15 cellular contexts compared by ENCODE assay signal in the genomic region with DNA sequence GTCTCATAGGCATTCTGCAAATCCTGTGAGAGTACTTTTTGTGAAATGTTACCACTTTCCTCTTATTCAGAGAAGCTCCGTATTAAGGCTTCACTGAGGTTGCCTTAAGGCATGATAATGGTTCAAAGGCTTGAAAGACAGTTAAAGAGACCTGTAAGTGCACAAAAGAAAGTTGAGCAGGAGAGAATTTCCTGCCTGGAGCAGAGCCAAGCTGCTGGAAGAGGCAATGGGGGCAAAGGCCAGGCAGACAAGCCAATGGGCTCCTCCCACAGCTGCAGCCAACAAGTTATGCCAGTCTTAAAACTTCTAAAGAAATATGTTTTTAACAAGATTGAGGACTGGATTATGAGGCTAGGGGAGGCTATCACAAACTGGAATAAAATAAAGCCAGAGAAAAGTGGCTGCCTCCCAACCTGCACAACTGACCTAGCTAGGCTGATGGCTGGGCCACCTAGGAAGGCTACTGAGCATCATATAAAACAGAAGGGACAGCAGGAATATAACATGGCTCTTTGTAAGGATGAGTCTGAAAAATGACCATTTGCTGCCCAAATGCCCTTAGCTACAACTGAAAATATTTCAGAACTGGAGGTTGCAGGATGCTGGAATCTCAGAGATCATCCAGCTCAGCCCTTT. TPM values are rescaled to one million over a fixed set of nuclear protein-coding genes. Genes with fewer than 3 reads are reported as not detected.
DNase-seq lines count a peak whose midpoint lies in the region; ATAC-seq, FAIRE-seq and TF ChIP-seq lines count a peak whose summit lies in the region.
"Had no signal": no experiment of that assay in that cellular context is flagged by ENCODE, and none has a peak within 500 bp of the region (broad histone marks: within the 10 kb centered on the region; RNA-seq: fewer than 3 reads in every experiment).

No MANE protein-coding gene starts in this region.

- H3K27me3 ChIP-seq in MG63: no peaks in the 10 kb centered on the region
- H3K27me3 ChIP-seq in endodermal cell (ENCODE audit: control insufficient read depth, insufficient read depth, low read length, poor library complexity, severe bottlenecking): no peaks in the 10 kb centered on the region
- no peaks in the 10 kb centered on the region for H3K27me3 ChIP-seq in GM23248 (replicated peaks; ENCODE audit: insufficient read depth)

- in situ Hi-C loops in Caki2 (cut with HindIII; ENCODE audit: low pct_unique_long_range_greater_than_20kb, low sequenced_read_pairs) (no loop called here), GM23248 (cut with MboI) (no loop called here)

- H3K4me1 ChIP-seq in endodermal cell (ENCODE audit: control insufficient read depth, insufficient read depth, low read length) (no peaks in the 10 kb centered on the region), GM23248 (ENCODE audit: insufficient read depth) (peaks cover 30% of the 10 kb centered on the region)

- H3K9me3 ChIP-seq in MG63 (no peaks in the 10 kb centered on the region), endodermal cell (ENCODE audit: control insufficient read depth, low read length) (no peaks in the 10 kb centered on the region), GM23248 (ENCODE audit: low read depth) (no peaks in the 10 kb centered on the region)

- H3K9ac ChIP-seq in endodermal cell (ENCODE audit: extremely low read depth, low read length, poor library complexity, severe bottlenecking): no peak overlapping the region
- H3K9ac ChIP-seq in GM23248: no peak overlapping the region

- no peaks in the 10 kb centered on the region for H3K4me1 Mint-ChIP-seq in endodermal cell

- H3K27ac Mint-ChIP-seq in endodermal cell: no peak overlapping the region
- H3K27ac Mint-ChIP-seq: activated naive CD8-positive, alpha-beta T cell; progenitor cell of endocrine pancreas had no signal

- no peak for FAIRE-seq in urothelium cell line (lab: Jason Lieb, UNC)

- no peaks in the 10 kb centered on the region for H3K9me3 Mint-ChIP-seq in endodermal cell

- H3K4me2 ChIP-seq in GM23248 (ENCODE audit: unreplicated experiment): no peak overlapping the region

- H2AFZ ChIP-seq in GM23248: no peak overlapping the region

- peaks cover 6% of the 10 kb centered on the region for H3K27me3 Mint-ChIP-seq in endodermal cell (ENCODE audit: insufficient read depth)

- TF ChIP-seq CTCF in endodermal cell (conservative IDR thresholded peaks at IDR 0.05): no peak

- H3K36me3 ChIP-seq in MG63 (peaks cover 54% of the 10 kb centered on the region), endodermal cell (ENCODE audit: control insufficient read depth, insufficient read depth, low read length) (no peaks in the 10 kb centered on the region), GM23248 (ENCODE audit: low read depth) (no peaks in the 10 kb centered on the region)

- H3K27ac ChIP-seq in endodermal cell (ENCODE audit: low read depth, low read length): no peak overlapping the region
- H3K27ac ChIP-seq in GM23248: no peak overlapping the region

- H3K36me3 Mint-ChIP-seq in endodermal cell (ENCODE audit: low read depth): no peaks in the 10 kb centered on the region
- H3K36me3 Mint-ChIP-seq: activated naive CD8-positive, alpha-beta T cell had no signal

- no peaks in the 10 kb centered on the region for H4K20me1 ChIP-seq in GM23248 (ENCODE audit: insufficient read depth)

- WGBS in endodermal cell (ENCODE audit: insufficient coverage in 1 of 2, insufficient read length in 1 of 2), 2 experiments: 80 to 97% methylated on average over 1 of the region's 1 CpG
- 56 to 70% methylated on average over 1 of the region's 1 CpG for WGBS in GM23248 (ENCODE audit: low coverage in 1 of 2, low lambda C conversion rate in 2 of 2, missing lambda C conversion rate in 2 of 2), 2 experiments

- no peaks in the 10 kb centered on the region for H3K9me2 ChIP-seq in GM23248 (ENCODE audit: insufficient read depth)

- H3K4me3 Mint-ChIP-seq in endodermal cell: no peak overlapping the region
- H3K4me3 Mint-ChIP-seq: activated naive CD8-positive, alpha-beta T cell had no signal

- H3K79me2 ChIP-seq in GM23248 (ENCODE audit: insufficient read depth): no peaks in the 10 kb centered on the region

- H3K4me3 ChIP-seq in MG63 (peak overlapping the region; percentile 44), endodermal cell (ENCODE audit: low read length) (no peak overlapping the region), GM23248 (no peak overlapping the region)

- DNase-seq in Caki2 (ENCODE audit: low read depth) (peak; percentile 23), MG63 (peak; percentile 48), endodermal cell (peak; percentile 7), mucosa of gallbladder (ENCODE audit: low spot score) (peak; percentile 81), GM23248 (no peak), urothelium cell line (ENCODE audit: low spot score) (no peak), Right ventricle myocardium superior (no peak)
- DNase-seq: activated CD4-positive, CD25-positive, alpha-beta regulatory T cell; activated CD8-positive, alpha-beta memory T cell treated with anti-CD3 and anti-CD28 coated beads, Interleukin-2, amount 50 U/mL, for 48 hours; cortex of kidney; NCI-H2171 treated with DMSO at 0.1 percent for 48 hours had no signal

- intact Hi-C loops in Right ventricle myocardium superior (cut with DNase I): no loop called here

- no peak for ATAC-seq in HG03457 (IDR thresholded peaks at IDR 0.05; ENCODE audit: unreplicated experiment)
- ATAC-seq in Right ventricle myocardium superior (ENCODE audit: poor library complexity): no peak

- H3F3A ChIP-seq in GM23248 (ENCODE audit: insufficient read depth): peaks cover 12% of the 10 kb centered on the region

RNA-seq across cellular contexts. Expression of a gene that starts 2.1 kb away (rescaled TPM):
- total RNA-seq in Caki2 (2014; rRNA removed; shearing (Covaris generic); ENCODE audit: low replicate concordance): not detected in 2 replicates
- 15.8 and 21.6 TPM in 2 replicates for total RNA-seq in MG63 (2014; rRNA removed; shearing (Covaris generic); ENCODE audit: low replicate concordance)
- total RNA-seq in endodermal cell: not detected
- polyA plus RNA-seq in endodermal cell (2013, experiment 1 of 2): not detected
- polyA plus RNA-seq in endodermal cell (2013, experiment 2 of 2): not detected
- 33.2 TPM for total RNA-seq in mucosa of gallbladder
- total RNA-seq in GM23248 (2014; rRNA removed; shearing (Covaris generic)): 0.86 and 3.8 TPM in 2 replicates
- 1.1 and 2.2 TPM in 2 replicates for polyA plus RNA-seq in GM23248 (2016; fragmentation: Nextera tagmentation; extraction: Ambion mirVana)
- total RNA-seq in Right ventricle myocardium superior: 0.30 TPM
- total RNA-seq: fibroblast of lung, progenitor cell of endocrine pancreas had no signal

RNA-seq across cellular contexts. Expression of a gene that starts 50.2 kb away (rescaled TPM):
- 1.0 and 1.8 TPM in 2 replicates for total RNA-seq in Caki2 (2014; rRNA removed; shearing (Covaris generic); ENCODE audit: low replicate concordance)
- 2.1 TPM in 1 of 2 replicates, not detected in the other for total RNA-seq in MG63 (2014; rRNA removed; shearing (Covaris generic); ENCODE audit: low replicate concordance)
- 1 to 10 TPM in 1 of 2 donors, under 1 TPM in 1; 0.73 to 1.0 TPM for total RNA-seq in endodermal cell
- 0.21 TPM for polyA plus RNA-seq in endodermal cell (2013, experiment 1 of 2)
- polyA plus RNA-seq in endodermal cell (2013, experiment 2 of 2): 0.25 TPM
- total RNA-seq in mucosa of gallbladder: 0.66 TPM
- total RNA-seq in GM23248 (2014; rRNA removed; shearing (Covaris generic)): 0.54 TPM in 1 of 2 replicates, not detected in the other
- polyA plus RNA-seq in GM23248 (2016; fragmentation: Nextera tagmentation; extraction: Ambion mirVana): 0.14 TPM in 1 of 2 replicates, not detected in the other
- total RNA-seq in Right ventricle myocardium superior: not detected

Comparison
In these comparisons a context has a peak if more than half of its experiments do, and no peak if none do; other contexts are left out.
1. DNase-seq: peak in Caki2 (single experiment), MG63 (single experiment), endodermal cell (single experiment) and mucosa of gallbladder (single experiment); none in GM23248 (single experiment), urothelium cell line (single experiment) and Right ventricle myocardium superior (single experiment).